16 cellular contexts compared by ENCODE assay signal in genomic region chr3:105770410-105770809, GRCh38.
A peak's percentile ranks its signal among the peaks of the same experiment; 100 is the strongest.
DNase-seq lines count a peak whose midpoint lies in the region; ATAC-seq and TF ChIP-seq lines count a peak whose summit lies in the region.
"Had no signal": no experiment of that assay in that cellular context is flagged by ENCODE, and none has a peak within 500 bp of the region (broad histone marks: within the 10 kb centered on the region; RNA-seq: fewer than 3 reads in every experiment).

No MANE protein-coding gene starts in this region.

- no peak overlapping the region for H3K27ac ChIP-seq in CD4-positive, alpha-beta T cell (ENCODE audit: low read depth, low read length)
- no peak overlapping the region for H3K27ac ChIP-seq in CD8-positive, alpha-beta T cell (ENCODE audit: low read depth, low read length)
- H3K27ac ChIP-seq in sigmoid colon, result no peak overlapping the region

- H3K27me3 ChIP-seq in CD4-positive, alpha-beta T cell (ENCODE audit: control insufficient read depth, insufficient read depth, low read length), result no peaks in the 10 kb centered on the region
- H3K27me3 ChIP-seq in CD8-positive, alpha-beta T cell (ENCODE audit: insufficient read depth, low read length), result no peaks in the 10 kb centered on the region
- H3K27me3 ChIP-seq in sigmoid colon, result no peaks in the 10 kb centered on the region

- no peak overlapping the region for H3K4me3 Mint-ChIP-seq in CD4-positive, alpha-beta T cell
- no peak overlapping the region for H3K4me3 Mint-ChIP-seq in CD8-positive, alpha-beta T cell
- H3K4me3 Mint-ChIP-seq in activated naive CD8-positive, alpha-beta T cell treated with anti-CD3 and anti-CD28 coated beads for 36 hours, result no peak overlapping the region

- no peak for TF ChIP-seq POLR2A in sigmoid colon (IDR thresholded peaks at IDR 0.05)

- no peak overlapping the region for H3K4me3 ChIP-seq in CD8-positive, alpha-beta T cell (ENCODE audit: low read depth, low read length)
- no peak overlapping the region for H3K4me3 ChIP-seq in sigmoid colon

- H3K9me3 ChIP-seq in CD4-positive, alpha-beta T cell (ENCODE audit: control insufficient read depth, low read length), result no peaks in the 10 kb centered on the region
- H3K9me3 ChIP-seq in CD8-positive, alpha-beta T cell (ENCODE audit: low read length), result no peaks in the 10 kb centered on the region
- no peaks in the 10 kb centered on the region for H3K9me3 ChIP-seq in sigmoid colon

- DNase-seq in CD4-positive, alpha-beta T cell, result no peak
- no peak for DNase-seq in CD8-positive, alpha-beta T cell
- no peak for DNase-seq in activated naive CD8-positive, alpha-beta T cell treated with anti-CD3 and anti-CD28 coated beads for 36 hours
- no peak for DNase-seq in left ventricle myocardium superior
- DNase-seq in T-helper 9 cell, result no peak
- no peak for DNase-seq in sigmoid colon
- no peak for DNase-seq in hippocampal formation (lab: John Stamatoyannopoulos, UW)
- DNase-seq: CD4-positive, alpha-beta memory T cell; H7; Kasumi-1; NCI-H1417; NCI-H1694 treated with DMSO at 0.1 percent for 48 hours; NCI-H2081 treated with DMSO at 0.1 percent for 48 hours; NCI-H446; NCI-H526; OCI-M1 had no signal

- peaks cover 99% of the 10 kb centered on the region for H3K4me1 Mint-ChIP-seq in CD4-positive, alpha-beta T cell (ENCODE audit: low read depth)
- peaks cover 90% of the 10 kb centered on the region for H3K4me1 Mint-ChIP-seq in CD8-positive, alpha-beta T cell (ENCODE audit: low read depth)
- H3K4me1 Mint-ChIP-seq in activated naive CD8-positive, alpha-beta T cell treated with anti-CD3 and anti-CD28 coated beads for 36 hours, result peaks cover 81% of the 10 kb centered on the region

- TF ChIP-seq CTCF in CD4-positive, alpha-beta T cell (IDR thresholded peaks at IDR 0.05), result no peak
- no peak for TF ChIP-seq CTCF in CD8-positive, alpha-beta T cell (IDR thresholded peaks at IDR 0.05)
- no peak for TF ChIP-seq CTCF in sigmoid colon (IDR thresholded peaks at IDR 0.05)

- POLR2A ChIA-PET in CD4-positive, alpha-beta T cell (lab: Charles Lee), result interaction anchor here (0.9 kb wide), 1 partner anchor 31 kb away, joined by 3 read pairs; no protein-coding TSS in a partner anchor
- POLR2A ChIA-PET in CD8-positive, alpha-beta T cell (lab: Charles Lee), result interaction anchor here (2.3 kb wide), 1 partner anchor 12 kb away, joined by 6 read pairs; no protein-coding TSS in a partner anchor

- ATAC-seq in CD4-positive, alpha-beta T cell (ENCODE audit: poor library complexity), result no peak
- ATAC-seq in CD8-positive, alpha-beta T cell, result no peak
- ATAC-seq in left ventricle myocardium superior, result peak; percentile 51

- H3K9me3 Mint-ChIP-seq in CD4-positive, alpha-beta T cell, result peaks cover 5% of the 10 kb centered on the region
- no peaks in the 10 kb centered on the region for H3K9me3 Mint-ChIP-seq in CD8-positive, alpha-beta T cell
- peaks cover 23% of the 10 kb centered on the region for H3K9me3 Mint-ChIP-seq in activated naive CD8-positive, alpha-beta T cell treated with anti-CD3 and anti-CD28 coated beads for 36 hours

- peaks cover 65% of the 10 kb centered on the region for H3K36me3 Mint-ChIP-seq in CD4-positive, alpha-beta T cell (ENCODE audit: low read depth)
- H3K36me3 Mint-ChIP-seq in CD8-positive, alpha-beta T cell, result peaks cover 55% of the 10 kb centered on the region
- H3K36me3 Mint-ChIP-seq in activated naive CD8-positive, alpha-beta T cell treated with anti-CD3 and anti-CD28 coated beads for 36 hours, result peaks cover 82% of the 10 kb centered on the region

- intact Hi-C loops in CD4-positive, alpha-beta T cell (cut with DNase I, micrococcal nuclease), result no loop called here
- intact Hi-C loops in CD8-positive, alpha-beta T cell (cut with DNase I, micrococcal nuclease), result loop anchor here in 1 of 2 experiments (5.0 kb wide), 1 partner anchor 38 kb away; no protein-coding TSS in a partner anchor
- intact Hi-C loops in left ventricle myocardium superior (cut with micrococcal nuclease) (no loop called here), sigmoid colon (cut with DNase I) (no loop called here)

- 94 to 96% methylated on average over 4 of the region's 4 CpGs for WGBS in sigmoid colon, 2 donors

- no peaks in the 10 kb centered on the region for H3K27me3 Mint-ChIP-seq in CD4-positive, alpha-beta T cell
- H3K27me3 Mint-ChIP-seq in CD8-positive, alpha-beta T cell (ENCODE audit: low read depth), result no peaks in the 10 kb centered on the region
- no peaks in the 10 kb centered on the region for H3K27me3 Mint-ChIP-seq in activated naive CD8-positive, alpha-beta T cell treated with anti-CD3 and anti-CD28 coated beads for 36 hours
- H3K27me3 Mint-ChIP-seq: CD4-positive, alpha-beta memory T cell had no signal

- CTCF ChIA-PET in CD4-positive, alpha-beta T cell (lab: Charles Lee), result no interaction called here
- CTCF ChIA-PET in CD8-positive, alpha-beta T cell (lab: Charles Lee), result interaction anchor here (0.7 to 2.3 kb wide), 2 partner anchors 10 to 432 kb away, joined by 3 to 7 read pairs; no protein-coding TSS in a partner anchor

- peak overlapping the region; percentile 32 for H3K27ac Mint-ChIP-seq in CD4-positive, alpha-beta T cell
- H3K27ac Mint-ChIP-seq in CD8-positive, alpha-beta T cell, result peak overlapping the region; percentile 69
- H3K27ac Mint-ChIP-seq in activated naive CD8-positive, alpha-beta T cell treated with anti-CD3 and anti-CD28 coated beads for 36 hours, result peak overlapping the region; percentile 15

- H3K4me1 ChIP-seq in CD8-positive, alpha-beta T cell (ENCODE audit: insufficient read depth, low read length), result peaks cover 62% of the 10 kb centered on the region
- peaks cover 0 to 8% (median 3%) of the 10 kb centered on the region in 4 donors for H3K4me1 ChIP-seq in sigmoid colon

- no peaks in the 10 kb centered on the region for H3K36me3 ChIP-seq in CD8-positive, alpha-beta T cell (ENCODE audit: insufficient read depth, low read length)
- no peaks in the 10 kb centered on the region for H3K36me3 ChIP-seq in sigmoid colon

- no peak for TF ChIP-seq EP300 in sigmoid colon (IDR thresholded peaks at IDR 0.05)

Comparison
In these comparisons a context has a peak if more than half of its experiments do, and no peak if none do; other contexts are left out.
1. H3K27ac Mint-ChIP-seq: peak in every context shown above with its lines; median percentile 69 in CD8-positive, alpha-beta T cell; 32 in CD4-positive, alpha-beta T cell; 15 in activated naive CD8-positive, alpha-beta T cell treated with anti-CD3 and anti-CD28 coated beads for 36 hours.